In the genomic region with DNA sequence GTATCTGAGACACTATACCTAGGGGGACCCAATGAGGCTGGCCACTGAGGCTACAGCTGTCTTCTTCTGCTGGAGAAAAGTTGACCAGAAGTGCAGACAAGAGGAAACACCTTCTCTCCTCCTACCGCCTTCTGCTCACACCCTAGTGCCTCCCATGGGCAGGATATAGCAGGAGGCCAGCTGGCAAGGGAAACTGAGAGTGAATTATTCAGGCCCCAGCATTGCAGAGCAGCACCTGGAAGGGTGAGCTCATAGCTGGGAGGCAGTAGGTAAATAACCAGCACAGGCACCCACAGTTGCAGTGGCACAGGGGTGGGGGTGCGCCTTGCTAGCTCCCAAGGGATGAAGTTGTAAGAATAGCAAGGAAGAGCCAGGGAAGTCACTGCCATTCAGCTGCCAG, we compare ENCODE assay signal across 1 cellular context.
TF ChIP-seq lines count a peak whose summit lies in the region.

No MANE protein-coding gene starts in this region.

TF ChIP-seq in GM23338, 12 proteins besides CTCF, POLR2A, EP300 and RAD21 (continued from another document):
- TF ChIP-seq, protein P1, sequence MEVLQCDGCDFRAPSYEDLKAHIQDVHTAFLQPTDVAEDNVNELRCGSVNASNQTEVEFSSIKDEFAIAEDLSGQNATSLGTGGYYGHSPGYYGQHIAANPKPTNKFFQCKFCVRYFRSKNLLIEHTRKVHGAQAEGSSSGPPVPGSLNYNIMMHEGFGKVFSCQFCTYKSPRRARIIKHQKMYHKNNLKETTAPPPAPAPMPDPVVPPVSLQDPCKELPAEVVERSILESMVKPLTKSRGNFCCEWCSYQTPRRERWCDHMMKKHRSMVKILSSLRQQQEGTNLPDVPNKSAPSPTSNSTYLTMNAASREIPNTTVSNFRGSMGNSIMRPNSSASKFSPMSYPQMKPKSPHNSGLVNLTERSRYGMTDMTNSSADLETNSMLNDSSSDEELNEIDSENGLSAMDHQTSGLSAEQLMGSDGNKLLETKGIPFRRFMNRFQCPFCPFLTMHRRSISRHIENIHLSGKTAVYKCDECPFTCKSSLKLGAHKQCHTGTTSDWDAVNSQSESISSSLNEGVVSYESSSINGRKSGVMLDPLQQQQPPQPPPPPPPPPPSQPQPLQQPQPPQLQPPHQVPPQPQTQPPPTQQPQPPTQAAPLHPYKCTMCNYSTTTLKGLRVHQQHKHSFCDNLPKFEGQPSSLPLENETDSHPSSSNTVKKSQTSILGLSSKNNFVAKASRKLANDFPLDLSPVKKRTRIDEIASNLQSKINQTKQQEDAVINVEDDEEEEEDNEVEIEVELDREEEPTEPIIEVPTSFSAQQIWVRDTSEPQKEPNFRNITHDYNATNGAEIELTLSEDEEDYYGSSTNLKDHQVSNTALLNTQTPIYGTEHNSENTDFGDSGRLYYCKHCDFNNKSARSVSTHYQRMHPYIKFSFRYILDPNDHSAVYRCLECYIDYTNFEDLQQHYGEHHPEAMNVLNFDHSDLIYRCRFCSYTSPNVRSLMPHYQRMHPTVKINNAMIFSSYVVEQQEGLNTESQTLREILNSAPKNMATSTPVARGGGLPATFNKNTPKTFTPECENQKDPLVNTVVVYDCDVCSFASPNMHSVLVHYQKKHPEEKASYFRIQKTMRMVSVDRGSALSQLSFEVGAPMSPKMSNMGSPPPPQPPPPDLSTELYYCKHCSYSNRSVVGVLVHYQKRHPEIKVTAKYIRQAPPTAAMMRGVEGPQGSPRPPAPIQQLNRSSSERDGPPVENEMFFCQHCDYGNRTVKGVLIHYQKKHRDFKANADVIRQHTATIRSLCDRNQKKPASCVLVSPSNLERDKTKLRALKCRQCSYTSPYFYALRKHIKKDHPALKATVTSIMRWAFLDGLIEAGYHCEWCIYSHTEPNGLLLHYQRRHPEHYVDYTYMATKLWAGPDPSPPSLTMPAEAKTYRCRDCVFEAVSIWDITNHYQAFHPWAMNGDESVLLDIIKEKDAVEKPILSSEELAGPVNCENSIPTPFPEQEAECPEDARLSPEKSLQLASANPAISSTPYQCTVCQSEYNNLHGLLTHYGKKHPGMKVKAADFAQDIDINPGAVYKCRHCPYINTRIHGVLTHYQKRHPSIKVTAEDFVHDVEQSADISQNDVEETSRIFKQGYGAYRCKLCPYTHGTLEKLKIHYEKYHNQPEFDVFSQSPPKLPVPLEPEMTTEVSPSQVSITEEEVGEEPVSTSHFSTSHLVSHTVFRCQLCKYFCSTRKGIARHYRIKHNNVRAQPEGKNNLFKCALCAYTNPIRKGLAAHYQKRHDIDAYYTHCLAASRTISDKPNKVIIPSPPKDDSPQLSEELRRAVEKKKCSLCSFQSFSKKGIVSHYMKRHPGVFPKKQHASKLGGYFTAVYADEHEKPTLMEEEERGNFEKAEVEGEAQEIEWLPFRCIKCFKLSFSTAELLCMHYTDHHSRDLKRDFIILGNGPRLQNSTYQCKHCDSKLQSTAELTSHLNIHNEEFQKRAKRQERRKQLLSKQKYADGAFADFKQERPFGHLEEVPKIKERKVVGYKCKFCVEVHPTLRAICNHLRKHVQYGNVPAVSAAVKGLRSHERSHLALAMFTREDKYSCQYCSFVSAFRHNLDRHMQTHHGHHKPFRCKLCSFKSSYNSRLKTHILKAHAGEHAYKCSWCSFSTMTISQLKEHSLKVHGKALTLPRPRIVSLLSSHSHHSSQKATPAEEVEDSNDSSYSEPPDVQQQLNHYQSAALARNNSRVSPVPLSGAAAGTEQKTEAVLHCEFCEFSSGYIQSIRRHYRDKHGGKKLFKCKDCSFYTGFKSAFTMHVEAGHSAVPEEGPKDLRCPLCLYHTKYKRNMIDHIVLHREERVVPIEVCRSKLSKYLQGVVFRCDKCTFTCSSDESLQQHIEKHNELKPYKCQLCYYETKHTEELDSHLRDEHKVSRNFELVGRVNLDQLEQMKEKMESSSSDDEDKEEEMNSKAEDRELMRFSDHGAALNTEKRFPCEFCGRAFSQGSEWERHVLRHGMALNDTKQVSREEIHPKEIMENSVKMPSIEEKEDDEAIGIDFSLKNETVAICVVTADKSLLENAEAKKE (CRISPR knock-in tag; IDR thresholded peaks at IDR 0.05), result no peak
- TF ChIP-seq ZNF114 (CRISPR knock-in tag; IDR thresholded peaks at IDR 0.05) (no peak), CREB1 (CRISPR knock-in tag; IDR thresholded peaks at IDR 0.05; ENCODE audit: low read depth) (no peak), NANOG (IDR thresholded peaks at IDR 0.05; ENCODE audit: borderline replicate concordance) (no peak), ZNF331 (CRISPR knock-in tag; IDR thresholded peaks at IDR 0.05; ENCODE audit: low read depth) (no peak), STAT1 (IDR thresholded peaks at IDR 0.05; ENCODE audit: unreplicated experiment) (no peak), JUNB (IDR thresholded peaks at IDR 0.05; ENCODE audit: unreplicated experiment) (no peak)
- TF ChIP-seq, protein P2, sequence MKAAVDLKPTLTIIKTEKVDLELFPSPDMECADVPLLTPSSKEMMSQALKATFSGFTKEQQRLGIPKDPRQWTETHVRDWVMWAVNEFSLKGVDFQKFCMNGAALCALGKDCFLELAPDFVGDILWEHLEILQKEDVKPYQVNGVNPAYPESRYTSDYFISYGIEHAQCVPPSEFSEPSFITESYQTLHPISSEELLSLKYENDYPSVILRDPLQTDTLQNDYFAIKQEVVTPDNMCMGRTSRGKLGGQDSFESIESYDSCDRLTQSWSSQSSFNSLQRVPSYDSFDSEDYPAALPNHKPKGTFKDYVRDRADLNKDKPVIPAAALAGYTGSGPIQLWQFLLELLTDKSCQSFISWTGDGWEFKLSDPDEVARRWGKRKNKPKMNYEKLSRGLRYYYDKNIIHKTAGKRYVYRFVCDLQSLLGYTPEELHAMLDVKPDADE (IDR thresholded peaks at IDR 0.05), result no peak
